8 cellular contexts compared by ENCODE assay signal in the genomic region with DNA sequence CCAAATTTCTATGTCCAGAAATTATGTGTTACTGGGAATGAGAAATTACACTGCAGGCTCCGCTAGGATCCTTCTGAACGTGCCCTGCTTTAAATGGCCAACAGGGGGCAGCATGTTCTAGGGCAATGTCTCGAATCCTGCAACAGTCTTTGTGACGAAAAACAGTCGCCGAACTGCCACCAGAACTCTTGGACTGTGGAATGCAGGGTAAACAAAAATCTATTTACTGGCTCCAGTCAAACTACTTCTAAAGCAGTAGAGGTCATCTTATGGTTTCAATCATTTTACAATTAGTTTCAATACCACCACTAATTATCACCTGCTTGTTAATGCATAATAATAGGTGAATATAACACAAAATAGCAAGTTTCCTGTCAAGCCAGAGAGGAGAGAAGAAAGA. TPM values are rescaled to one million over a fixed set of nuclear protein-coding genes. Genes with fewer than 3 reads are reported as not detected.
DNase-seq lines count a peak whose midpoint lies in the region; TF ChIP-seq lines count a peak whose summit lies in the region.

No MANE protein-coding gene starts in this region.

- H3K9ac ChIP-seq in SK-N-SH = no peak overlapping the region
- H3K9ac ChIP-seq in parathyroid adenoma = no peak overlapping the region

- H3K27me3 Mint-ChIP-seq in activated naive CD4-positive, alpha-beta T cell treated with anti-CD3 and anti-CD28 coated beads, Interleukin-2, amount 50 U/mL, for 24 hours = no peaks in the 10 kb centered on the region
- no peaks in the 10 kb centered on the region for H3K27me3 Mint-ChIP-seq in glutamatergic neuron (ENCODE audit: unreplicated experiment)

- in situ Hi-C loops in HAP-1 (cut with MboI; ENCODE audit: low sequenced_read_pairs) = no loop called here

- H3K36me3 ChIP-seq in HAP-1 (replicated peaks) (no peaks in the 10 kb centered on the region), SK-N-SH (replicated peaks in 1 of 2; ENCODE audit: control insufficient read depth in 1 of 2, insufficient read depth in 2 of 2, low read length in 1 of 2) (no peaks in the 10 kb centered on the region), parathyroid adenoma (ENCODE audit: control insufficient read depth, insufficient read depth, low read length) (no peaks in the 10 kb centered on the region), tibial artery (no peaks in the 10 kb centered on the region)

- POLR2A ChIA-PET in SK-N-SH (lab: Yijun Ruan, JAX) = no interaction called here

- no peak; a peak in 1 of 4 replicates for TF ChIP-seq EP300 in SK-N-SH (IDR thresholded peaks at IDR 0.05; ENCODE audit: borderline replicate concordance in 1 of 2, low read depth in 1 of 2, low read length in 1 of 2)

- H3K4me3 ChIP-seq in HAP-1 = no peak overlapping the region
- peak overlapping the region; percentile 32 to 42; a peak in 3 of 4 replicates for H3K4me3 ChIP-seq in SK-N-SH (ENCODE audit: low read depth in 2 of 2, low read length in 1 of 2)
- peak overlapping the region; percentile 4 for H3K4me3 ChIP-seq in parathyroid adenoma (ENCODE audit: low read depth, low read length)
- peak overlapping the region in 1 of 2 donors; percentile 13 for H3K4me3 ChIP-seq in tibial artery

- no peaks in the 10 kb centered on the region for H3K9me3 Mint-ChIP-seq in activated naive CD4-positive, alpha-beta T cell treated with anti-CD3 and anti-CD28 coated beads, Interleukin-2, amount 50 U/mL, for 24 hours
- no peaks in the 10 kb centered on the region for H3K9me3 Mint-ChIP-seq in glutamatergic neuron (ENCODE audit: unreplicated experiment)

- H3K27ac ChIP-seq in SK-N-SH (ENCODE audit: low read depth in 2 of 2, low read length in 1 of 2) (no peak overlapping the region; a peak in 1 of 4 replicates), parathyroid adenoma (no peak overlapping the region), tibial artery (no peak overlapping the region)

- no peaks in the 10 kb centered on the region for H4K20me1 ChIP-seq in SK-N-SH (ENCODE audit: insufficient read depth)

- peaks cover 3% of the 10 kb centered on the region for H3K4me1 Mint-ChIP-seq in activated naive CD4-positive, alpha-beta T cell treated with anti-CD3 and anti-CD28 coated beads, Interleukin-2, amount 50 U/mL, for 24 hours
- H3K4me1 Mint-ChIP-seq in glutamatergic neuron (ENCODE audit: low read depth, unreplicated experiment) = peaks cover 3% of the 10 kb centered on the region

- peak; percentile 92 for TF ChIP-seq RAD21 in SK-N-SH (IDR thresholded peaks at IDR 0.05; ENCODE audit: low read length)

- H2AFZ ChIP-seq in SK-N-SH (ENCODE audit: low read depth) (0 out of 2 replicates have a peak overlapping the region, but pooled peaks have one; percentile 29), parathyroid adenoma (peak overlapping the region; percentile 72)

- CTCF ChIA-PET in SK-N-SH (lab: Yijun Ruan, JAX) = interaction anchor here (0.6 to 3.0 kb wide), 22 partner anchors 9 to 320 kb away, joined by 3 to 16 read pairs (median 4); a partner anchor contains a TSS

- H3K79me2 ChIP-seq in SK-N-SH (ENCODE audit: insufficient read depth) (no peaks in the 10 kb centered on the region), parathyroid adenoma (no peaks in the 10 kb centered on the region)

- no peaks in the 10 kb centered on the region for H3K9me3 ChIP-seq in HAP-1
- H3K9me3 ChIP-seq in SK-N-SH = no peaks in the 10 kb centered on the region
- no peaks in the 10 kb centered on the region for H3K9me3 ChIP-seq in parathyroid adenoma (ENCODE audit: control insufficient read depth, low read length)
- no peaks in the 10 kb centered on the region for H3K9me3 ChIP-seq in tibial artery

- H3K4me3 Mint-ChIP-seq in activated naive CD4-positive, alpha-beta T cell treated with anti-CD3 and anti-CD28 coated beads, Interleukin-2, amount 50 U/mL, for 24 hours = peak overlapping the region; percentile 57
- no peak overlapping the region for H3K4me3 Mint-ChIP-seq in glutamatergic neuron (ENCODE audit: unreplicated experiment)

- no peaks in the 10 kb centered on the region for H3K9me2 ChIP-seq in SK-N-SH

- no peaks in the 10 kb centered on the region for H3F3A ChIP-seq in SK-N-SH (replicated peaks; ENCODE audit: insufficient read depth)

- no peaks in the 10 kb centered on the region for H3K36me3 Mint-ChIP-seq in activated naive CD4-positive, alpha-beta T cell treated with anti-CD3 and anti-CD28 coated beads, Interleukin-2, amount 50 U/mL, for 24 hours
- no peaks in the 10 kb centered on the region for H3K36me3 Mint-ChIP-seq in glutamatergic neuron (ENCODE audit: unreplicated experiment)

- DNase-seq in EL (peak; percentile 72), HAP-1 (ENCODE audit: low spot score in 2 of 2) (peak; percentile 73 to 85), NAMALWA (ENCODE audit: low spot score) (peak; percentile 90), SK-N-SH (peak; percentile 71), glutamatergic neuron (peak; percentile 87), tibial artery (peak; percentile 81 to 83)

- intact Hi-C loops in tibial artery (cut with DNase I; ENCODE audit: low total_unique reads) = no loop called here

- H3K27ac Mint-ChIP-seq in activated naive CD4-positive, alpha-beta T cell treated with anti-CD3 and anti-CD28 coated beads, Interleukin-2, amount 50 U/mL, for 24 hours = no peak overlapping the region
- no peak overlapping the region for H3K27ac Mint-ChIP-seq in glutamatergic neuron (ENCODE audit: unreplicated experiment)

- H3K27me3 ChIP-seq in HAP-1 (ENCODE audit: low read depth) = peaks cover 6% of the 10 kb centered on the region
- H3K27me3 ChIP-seq in SK-N-SH (ENCODE audit: insufficient read depth) = no peaks in the 10 kb centered on the region
- H3K27me3 ChIP-seq in parathyroid adenoma (ENCODE audit: control insufficient read depth, insufficient read depth, low read length) = no peaks in the 10 kb centered on the region
- H3K27me3 ChIP-seq in tibial artery = no peaks in the 10 kb centered on the region

- TF ChIP-seq CTCF in SK-N-SH (IDR thresholded peaks at IDR 0.05) (peak; percentile 92), glutamatergic neuron (IDR thresholded peaks at IDR 0.05; ENCODE audit: partially characterized antibody, unreplicated experiment) (peak; percentile 93), parathyroid adenoma (IDR thresholded peaks at IDR 0.05) (peak; percentile 95), tibial artery (IDR thresholded peaks at IDR 0.05) (peak; percentile 75 to 88)

- WGBS in SK-N-SH (ENCODE audit: low lambda C conversion rate) = 0% methylated on average over 6 of the region's 6 CpGs

- peak overlapping the region; percentile 57 for H3K4me2 ChIP-seq in SK-N-SH
- peak overlapping the region; percentile 24 for H3K4me2 ChIP-seq in parathyroid adenoma (ENCODE audit: low read length)

- H3K4me1 ChIP-seq in HAP-1 (peaks cover 3% of the 10 kb centered on the region; the same call in 1 of the 2 replicates), SK-N-SH (ENCODE audit: control insufficient read depth in 1 of 2, insufficient read depth in 2 of 2, low read depth in 1 of 2, low read length in 1 of 2) (no peaks in the 10 kb centered on the region; a peak in 1 of 4 replicates), parathyroid adenoma (no peaks in the 10 kb centered on the region), tibial artery (peaks cover 0 to 4% (median 0%) of the 10 kb centered on the region in 4 donors)

TF ChIP-seq in SK-N-SH, 30 proteins besides CTCF, POLR2A, EP300 and RAD21:
- TF ChIP-seq CHD2 (IDR thresholded peaks at IDR 0.05; ENCODE audit: low read length, partially characterized antibody) = peak; percentile 46
- TF ChIP-seq TCF12 (IDR thresholded peaks at IDR 0.05) = peak; percentile 59
- TF ChIP-seq, protein P1, sequence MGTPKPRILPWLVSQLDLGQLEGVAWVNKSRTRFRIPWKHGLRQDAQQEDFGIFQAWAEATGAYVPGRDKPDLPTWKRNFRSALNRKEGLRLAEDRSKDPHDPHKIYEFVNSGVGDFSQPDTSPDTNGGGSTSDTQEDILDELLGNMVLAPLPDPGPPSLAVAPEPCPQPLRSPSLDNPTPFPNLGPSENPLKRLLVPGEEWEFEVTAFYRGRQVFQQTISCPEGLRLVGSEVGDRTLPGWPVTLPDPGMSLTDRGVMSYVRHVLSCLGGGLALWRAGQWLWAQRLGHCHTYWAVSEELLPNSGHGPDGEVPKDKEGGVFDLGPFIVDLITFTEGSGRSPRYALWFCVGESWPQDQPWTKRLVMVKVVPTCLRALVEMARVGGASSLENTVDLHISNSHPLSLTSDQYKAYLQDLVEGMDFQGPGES (IDR thresholded peaks at IDR 0.05; ENCODE audit: low read depth, low read length) = no peak
- TF ChIP-seq RCOR1 (IDR thresholded peaks at IDR 0.05; ENCODE audit: low read length) = peak; percentile 75
- TF ChIP-seq, protein P2, sequence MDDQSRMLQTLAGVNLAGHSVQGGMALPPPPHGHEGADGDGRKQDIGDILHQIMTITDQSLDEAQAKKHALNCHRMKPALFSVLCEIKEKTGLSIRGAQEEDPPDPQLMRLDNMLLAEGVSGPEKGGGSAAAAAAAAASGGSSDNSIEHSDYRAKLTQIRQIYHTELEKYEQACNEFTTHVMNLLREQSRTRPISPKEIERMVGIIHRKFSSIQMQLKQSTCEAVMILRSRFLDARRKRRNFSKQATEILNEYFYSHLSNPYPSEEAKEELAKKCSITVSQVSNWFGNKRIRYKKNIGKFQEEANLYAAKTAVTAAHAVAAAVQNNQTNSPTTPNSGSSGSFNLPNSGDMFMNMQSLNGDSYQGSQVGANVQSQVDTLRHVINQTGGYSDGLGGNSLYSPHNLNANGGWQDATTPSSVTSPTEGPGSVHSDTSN (IDR thresholded peaks at IDR 0.05) = peak; percentile 41; the same call in 1 of the 2 replicates
- TF ChIP-seq, protein P3, sequence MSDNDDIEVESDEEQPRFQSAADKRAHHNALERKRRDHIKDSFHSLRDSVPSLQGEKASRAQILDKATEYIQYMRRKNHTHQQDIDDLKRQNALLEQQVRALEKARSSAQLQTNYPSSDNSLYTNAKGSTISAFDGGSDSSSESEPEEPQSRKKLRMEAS (IDR thresholded peaks at IDR 0.05; ENCODE audit: low read depth) = no peak
- TF ChIP-seq SMC3 (IDR thresholded peaks at IDR 0.05; ENCODE audit: low read depth, low read length) = peak; percentile 75
- no peak for TF ChIP-seq TEAD4 (IDR thresholded peaks at IDR 0.05; ENCODE audit: borderline replicate concordance, insufficient read depth)
- no peak for TF ChIP-seq JUND (IDR thresholded peaks at IDR 0.05)
- TF ChIP-seq TAF1 (IDR thresholded peaks at IDR 0.05; ENCODE audit: borderline replicate concordance, low read depth, low read length) = no peak

RNA-seq across cellular contexts. Expression of a gene that starts 9.8 kb away (rescaled TPM):
- polyA plus RNA-seq in SK-N-SH (2012; rRNA removed) = 4.8 and 7.4 TPM in 2 replicates
- 5.9 and 6.4 TPM in 2 replicates for polyA plus RNA-seq in SK-N-SH (2012; cell fraction: cytosol; rRNA removed)
- polyA plus RNA-seq in SK-N-SH (2012; cell fraction: nucleus; rRNA removed) = 11.0 and 16.8 TPM in 2 replicates
- 35.9 TPM for total RNA-seq in glutamatergic neuron (ENCODE audit: unreplicated experiment)

RNA-seq across cellular contexts. Expression of a gene that starts 59.0 kb away (rescaled TPM):
- polyA plus RNA-seq in SK-N-SH (2012; rRNA removed) = 5.9 and 7.0 TPM in 2 replicates
- 5.1 and 5.3 TPM in 2 replicates for polyA plus RNA-seq in SK-N-SH (2012; cell fraction: cytosol; rRNA removed)
- 13.9 and 25.6 TPM in 2 replicates for polyA plus RNA-seq in SK-N-SH (2012; cell fraction: nucleus; rRNA removed)
- 41.0 TPM for total RNA-seq in glutamatergic neuron (ENCODE audit: unreplicated experiment)
